In genomic region chr15:88438181-88438580, GRCh38 we compare ENCODE assay signal across 24 cellular contexts.
"Had no signal": no experiment of that assay in that cellular context is flagged by ENCODE, and none has a peak within 500 bp of the region (broad histone marks: within the 10 kb centered on the region; RNA-seq: fewer than 3 reads in every experiment).

No MANE protein-coding gene starts in this region.

- H3K4me3 Mint-ChIP-seq: IgD-negative memory B cell had no signal

- DNase-seq: Kasumi-1; MV-4-11; NCI-H1048; NCI-H1105; NCI-H1417; NCI-H1436 treated with DMSO at 0.1 percent for 48 hours; NCI-H1694; NCI-H187 treated with DMSO at 0.1 percent for 48 hours; NCI-H2029 treated with DMSO at 0.1 percent for 48 hours; NCI-H2171 treated with DMSO at 0.1 percent for 48 hours; NCI-H345; NCI-H446 treated with DMSO at 0.1 percent for 48 hours; NCI-H510A treated with DMSO at 0.1 percent for 48 hours; NCI-H526; NCI-H82; NK-92 treated with Interleukin-12 subunit alpha and Interleukin-12 subunit beta, amount 100 ng/mL, for 24 hours; PC-3; SHP77 had no signal

- H3K4me3 ChIP-seq: K562 had no signal

- ATAC-seq: K562, Panc1, PC-3 had no signal

- H3K9ac ChIP-seq: KMS-11 had no signal

- H3K27ac ChIP-seq: HL-60, KMS-11, RWPE1 had no signal

- H3K4me1 Mint-ChIP-seq: IgD-negative memory B cell had no signal

- H3K4me2 ChIP-seq: KMS-11 had no signal

- H3K27ac Mint-ChIP-seq: IgD-negative memory B cell had no signal
